In the genomic region with DNA sequence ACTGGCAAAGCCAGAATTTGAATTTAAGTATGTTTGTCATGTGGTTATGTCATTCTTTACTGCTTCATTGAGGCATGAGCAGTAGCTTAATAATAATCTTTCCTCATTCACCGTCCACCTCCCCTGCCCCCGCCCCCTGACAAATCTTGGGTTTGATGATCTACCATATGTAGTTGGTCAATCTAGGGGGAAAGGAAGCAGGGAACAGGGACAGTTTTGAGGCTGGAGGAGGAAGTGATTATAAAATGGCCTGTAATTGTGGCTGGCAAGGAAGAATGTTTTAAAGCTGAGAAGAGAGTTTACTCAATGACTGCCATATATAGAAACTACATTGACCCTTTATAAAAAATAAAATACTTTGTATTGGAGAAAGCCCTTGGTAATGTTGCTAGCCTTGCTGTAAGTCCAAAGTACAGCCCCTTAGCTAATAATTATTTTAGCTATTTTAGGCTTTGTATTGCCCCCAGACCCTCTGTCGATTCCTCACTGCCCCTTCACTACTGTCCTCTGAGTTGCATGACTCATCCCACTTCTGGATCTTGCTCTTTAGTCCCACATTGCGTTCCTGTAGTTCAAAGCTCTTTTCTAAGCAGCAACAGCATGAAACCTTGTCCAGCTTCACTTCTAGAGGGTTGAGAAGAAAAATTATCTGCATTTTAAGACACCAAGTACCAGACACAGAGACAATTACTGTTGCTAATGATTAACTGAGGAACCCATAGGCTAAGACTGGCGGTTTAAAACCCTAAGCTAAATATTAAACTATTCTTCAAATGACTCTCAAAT, we compare ENCODE assay signal across 1 cellular context.
A peak's percentile ranks its signal among the peaks of the same experiment; 100 is the strongest.
TF ChIP-seq lines count a peak whose summit lies in the region.

No MANE protein-coding gene starts in this region.

TF ChIP-seq in HepG2, 621 proteins besides CTCF, POLR2A, EP300 and RAD21 (continued from another document and continues in another):
- no peak for TF ChIP-seq DZIP1 (CRISPR knock-in tag; IDR thresholded peaks at IDR 0.05)
- no peak for TF ChIP-seq ZNF772 (CRISPR knock-in tag; IDR thresholded peaks at IDR 0.05)
- TF ChIP-seq ZFP1 (CRISPR knock-in tag; IDR thresholded peaks at IDR 0.05) = peak; percentile 58; the same call in 1 of the 2 replicates
- TF ChIP-seq HOXA3 (CRISPR knock-in tag; IDR thresholded peaks at IDR 0.05) = peak; percentile 16; the same call in 1 of the 2 replicates
- TF ChIP-seq SP5 (CRISPR knock-in tag; IDR thresholded peaks at IDR 0.05; ENCODE audit: borderline replicate concordance, low read depth) = no peak
- TF ChIP-seq ZSCAN21 (CRISPR knock-in tag; IDR thresholded peaks at IDR 0.05; ENCODE audit: borderline replicate concordance) = no peak
- TF ChIP-seq ZNF292 (CRISPR knock-in tag; IDR thresholded peaks at IDR 0.05; ENCODE audit: borderline replicate concordance, low read depth) = peak; percentile 63; the same call in 1 of the 2 replicates
- no peak for TF ChIP-seq FOXK2 (IDR thresholded peaks at IDR 0.05)
- 0 out of 2 replicates have a peak, but pooled peaks have one; percentile 63 for TF ChIP-seq CC2D1A (CRISPR knock-in tag; IDR thresholded peaks at IDR 0.05)
- no peak for TF ChIP-seq ZNF512 (CRISPR knock-in tag; IDR thresholded peaks at IDR 0.05)
- TF ChIP-seq RAD51 (IDR thresholded peaks at IDR 0.05; ENCODE audit: borderline replicate concordance) = no peak
- TF ChIP-seq ZBTB7B (CRISPR knock-in tag; IDR thresholded peaks at IDR 0.05) = peak; percentile 74
- TF ChIP-seq AKNA (CRISPR knock-in tag; IDR thresholded peaks at IDR 0.05; ENCODE audit: borderline replicate concordance) = no peak
- TF ChIP-seq RBAK (CRISPR knock-in tag; IDR thresholded peaks at IDR 0.05) = no peak
- peak; percentile 62; the same call in 1 of the 2 replicates for TF ChIP-seq ZGPAT (CRISPR knock-in tag; IDR thresholded peaks at IDR 0.05)
- no peak for TF ChIP-seq ZNF788 (CRISPR knock-in tag; IDR thresholded peaks at IDR 0.05; ENCODE audit: borderline replicate concordance)
- TF ChIP-seq FOXJ3 (CRISPR knock-in tag; IDR thresholded peaks at IDR 0.05; ENCODE audit: borderline replicate concordance) = no peak
- TF ChIP-seq, protein P1, sequence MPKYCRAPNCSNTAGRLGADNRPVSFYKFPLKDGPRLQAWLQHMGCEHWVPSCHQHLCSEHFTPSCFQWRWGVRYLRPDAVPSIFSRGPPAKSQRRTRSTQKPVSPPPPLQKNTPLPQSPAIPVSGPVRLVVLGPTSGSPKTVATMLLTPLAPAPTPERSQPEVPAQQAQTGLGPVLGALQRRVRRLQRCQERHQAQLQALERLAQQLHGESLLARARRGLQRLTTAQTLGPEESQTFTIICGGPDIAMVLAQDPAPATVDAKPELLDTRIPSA (CRISPR knock-in tag; IDR thresholded peaks at IDR 0.05; ENCODE audit: borderline replicate concordance) = no peak
- TF ChIP-seq, protein P2, sequence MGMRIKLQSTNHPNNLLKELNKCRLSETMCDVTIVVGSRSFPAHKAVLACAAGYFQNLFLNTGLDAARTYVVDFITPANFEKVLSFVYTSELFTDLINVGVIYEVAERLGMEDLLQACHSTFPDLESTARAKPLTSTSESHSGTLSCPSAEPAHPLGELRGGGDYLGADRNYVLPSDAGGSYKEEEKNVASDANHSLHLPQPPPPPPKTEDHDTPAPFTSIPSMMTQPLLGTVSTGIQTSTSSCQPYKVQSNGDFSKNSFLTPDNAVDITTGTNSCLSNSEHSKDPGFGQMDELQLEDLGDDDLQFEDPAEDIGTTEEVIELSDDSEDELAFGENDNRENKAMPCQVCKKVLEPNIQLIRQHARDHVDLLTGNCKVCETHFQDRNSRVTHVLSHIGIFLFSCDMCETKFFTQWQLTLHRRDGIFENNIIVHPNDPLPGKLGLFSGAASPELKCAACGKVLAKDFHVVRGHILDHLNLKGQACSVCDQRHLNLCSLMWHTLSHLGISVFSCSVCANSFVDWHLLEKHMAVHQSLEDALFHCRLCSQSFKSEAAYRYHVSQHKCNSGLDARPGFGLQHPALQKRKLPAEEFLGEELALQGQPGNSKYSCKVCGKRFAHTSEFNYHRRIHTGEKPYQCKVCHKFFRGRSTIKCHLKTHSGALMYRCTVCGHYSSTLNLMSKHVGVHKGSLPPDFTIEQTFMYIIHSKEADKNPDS (CRISPR knock-in tag; IDR thresholded peaks at IDR 0.05) = 0 out of 2 replicates have a peak, but pooled peaks have one; percentile 59
- TF ChIP-seq NFIC (IDR thresholded peaks at IDR 0.05; ENCODE audit: low read length) = no peak; the same call in 1 of the 2 replicates
- TF ChIP-seq RCOR2 (CRISPR knock-in tag; IDR thresholded peaks at IDR 0.05) = peak; percentile 7; the same call in 1 of the 2 replicates
- no peak for TF ChIP-seq PHF5A (CRISPR knock-in tag; IDR thresholded peaks at IDR 0.05; ENCODE audit: low read depth, unreplicated experiment)
- no peak for TF ChIP-seq ZNF572 (CRISPR knock-in tag; IDR thresholded peaks at IDR 0.05)
- TF ChIP-seq RARG (CRISPR knock-in tag; IDR thresholded peaks at IDR 0.05; ENCODE audit: low read depth) = no peak
- no peak for TF ChIP-seq LCORL (IDR thresholded peaks at IDR 0.05)
- TF ChIP-seq LCORL (CRISPR knock-in tag; IDR thresholded peaks at IDR 0.05) = peak; percentile 46; the same call in 1 of the 2 replicates
- TF ChIP-seq, protein P3, sequence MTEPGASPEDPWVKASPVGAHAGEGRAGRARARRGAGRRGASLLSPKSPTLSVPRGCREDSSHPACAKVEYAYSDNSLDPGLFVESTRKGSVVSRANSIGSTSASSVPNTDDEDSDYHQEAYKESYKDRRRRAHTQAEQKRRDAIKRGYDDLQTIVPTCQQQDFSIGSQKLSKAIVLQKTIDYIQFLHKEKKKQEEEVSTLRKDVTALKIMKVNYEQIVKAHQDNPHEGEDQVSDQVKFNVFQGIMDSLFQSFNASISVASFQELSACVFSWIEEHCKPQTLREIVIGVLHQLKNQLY (CRISPR knock-in tag; IDR thresholded peaks at IDR 0.05) = no peak
- TF ChIP-seq MAFF (IDR thresholded peaks at IDR 0.05; ENCODE audit: low read depth, low read length) = no peak
- TF ChIP-seq ZNF672 (CRISPR knock-in tag; IDR thresholded peaks at IDR 0.05) = no peak
- TF ChIP-seq, protein P4, sequence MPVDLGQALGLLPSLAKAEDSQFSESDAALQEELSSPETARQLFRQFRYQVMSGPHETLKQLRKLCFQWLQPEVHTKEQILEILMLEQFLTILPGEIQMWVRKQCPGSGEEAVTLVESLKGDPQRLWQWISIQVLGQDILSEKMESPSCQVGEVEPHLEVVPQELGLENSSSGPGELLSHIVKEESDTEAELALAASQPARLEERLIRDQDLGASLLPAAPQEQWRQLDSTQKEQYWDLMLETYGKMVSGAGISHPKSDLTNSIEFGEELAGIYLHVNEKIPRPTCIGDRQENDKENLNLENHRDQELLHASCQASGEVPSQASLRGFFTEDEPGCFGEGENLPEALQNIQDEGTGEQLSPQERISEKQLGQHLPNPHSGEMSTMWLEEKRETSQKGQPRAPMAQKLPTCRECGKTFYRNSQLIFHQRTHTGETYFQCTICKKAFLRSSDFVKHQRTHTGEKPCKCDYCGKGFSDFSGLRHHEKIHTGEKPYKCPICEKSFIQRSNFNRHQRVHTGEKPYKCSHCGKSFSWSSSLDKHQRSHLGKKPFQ (CRISPR knock-in tag; IDR thresholded peaks at IDR 0.05; ENCODE audit: insufficient replicate concordance) = no peak
- TF ChIP-seq, protein P5, sequence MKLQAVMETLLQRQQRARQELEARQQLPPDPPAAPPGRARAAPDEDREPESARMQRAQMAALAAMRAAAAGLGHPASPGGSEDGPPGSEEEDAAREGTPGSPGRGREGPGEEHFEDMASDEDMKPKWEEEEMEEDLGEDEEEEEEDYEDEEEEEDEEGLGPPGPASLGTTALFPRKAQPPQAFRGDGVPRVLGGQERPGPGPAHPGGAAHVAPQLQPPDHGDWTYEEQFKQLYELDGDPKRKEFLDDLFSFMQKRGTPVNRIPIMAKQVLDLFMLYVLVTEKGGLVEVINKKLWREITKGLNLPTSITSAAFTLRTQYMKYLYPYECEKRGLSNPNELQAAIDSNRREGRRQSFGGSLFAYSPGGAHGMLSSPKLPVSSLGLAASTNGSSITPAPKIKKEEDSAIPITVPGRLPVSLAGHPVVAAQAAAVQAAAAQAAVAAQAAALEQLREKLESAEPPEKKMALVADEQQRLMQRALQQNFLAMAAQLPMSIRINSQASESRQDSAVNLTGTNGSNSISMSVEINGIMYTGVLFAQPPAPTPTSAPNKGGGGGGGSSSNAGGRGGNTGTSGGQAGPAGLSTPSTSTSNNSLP (IDR thresholded peaks at IDR 0.05; ENCODE audit: low read depth, low read length) = peak; percentile 27; the same call in 1 of the 2 replicates
- TF ChIP-seq ZFP37 (CRISPR knock-in tag; IDR thresholded peaks at IDR 0.05; ENCODE audit: borderline replicate concordance) = no peak
- TF ChIP-seq MIER2 (CRISPR knock-in tag; IDR thresholded peaks at IDR 0.05) = 0 out of 2 replicates have a peak, but pooled peaks have one; percentile 29
- no peak for TF ChIP-seq PLSCR1 (CRISPR knock-in tag; IDR thresholded peaks at IDR 0.05; ENCODE audit: borderline replicate concordance)
